ENCODE assay signal across 28 cellular contexts in the genomic region with DNA sequence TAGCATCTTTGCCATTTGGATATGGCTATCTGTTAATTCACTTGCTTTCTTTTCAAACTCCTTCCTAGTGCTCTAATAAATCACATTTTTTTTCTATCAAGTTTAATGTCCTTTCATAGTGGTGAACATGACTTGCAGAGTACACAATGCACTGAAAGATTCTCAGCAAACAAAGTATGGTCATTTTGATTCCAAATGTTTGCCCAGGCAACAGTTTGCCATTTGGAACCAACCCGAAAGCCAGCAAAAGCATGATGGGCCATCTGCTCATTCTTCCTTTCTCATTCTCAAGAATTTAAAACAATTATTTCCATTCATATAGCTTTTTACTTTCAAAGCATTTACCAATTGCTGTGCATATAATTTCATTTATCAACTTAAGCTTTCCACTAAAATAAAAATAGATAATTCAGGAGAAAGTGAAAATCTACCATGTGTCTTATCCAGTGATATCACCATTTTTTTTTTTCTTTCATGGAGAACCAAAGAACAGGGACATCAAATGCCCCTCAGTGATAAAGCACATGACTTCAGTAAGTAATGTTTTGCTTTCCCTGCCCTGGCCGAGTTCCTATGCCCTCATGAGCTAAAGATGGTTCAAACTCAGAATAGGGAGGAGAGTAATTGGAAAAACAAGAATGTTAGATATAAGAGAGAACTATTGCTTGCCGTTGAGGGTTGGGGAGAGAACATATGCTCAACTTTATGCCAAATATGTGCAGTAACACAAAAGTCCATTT.
"Had no signal": no experiment of that assay in that cellular context is flagged by ENCODE, and none has a peak within 500 bp of the region (broad histone marks: within the 10 kb centered on the region; RNA-seq: fewer than 3 reads in every experiment).

No MANE protein-coding gene starts in this region.

- H3K4me1 Mint-ChIP-seq: naive B cell; natural killer cell; neural progenitor cell; stimulated activated naive B cell treated with anti-CD40 and anti-IgM and Interleukin-4, amounts not matched to agents 10 μg/mL and 1 μg/mL and 100 μg/mL, for 72 hours had no signal

- H3K9me3 Mint-ChIP-seq: mesothelial cell of epicardium; naive B cell; nephron progenitor cell; neural progenitor cell; stimulated activated naive B cell treated with anti-CD40 and anti-IgM and Interleukin-4, amounts not matched to agents 10 μg/mL and 1 μg/mL and 100 μg/mL, for 72 hours had no signal

- H3K27me3 Mint-ChIP-seq: naive B cell; progenitor cell of endocrine pancreas; stimulated activated naive B cell treated with anti-CD40 and anti-IgM and Interleukin-4, amounts not matched to agents 10 μg/mL and 1 μg/mL and 100 μg/mL, for 72 hours had no signal

- DNase-seq: islet precursor cell; left ventricle myocardium inferior; mesendoderm; naive B cell; natural killer cell; nephron progenitor cell; occipital lobe; ovary; retina; right cardiac atrium; stimulated activated CD4-positive, alpha-beta T cell treated with anti-CD3 and anti-CD28 coated beads, Interleukin-12 subunit alpha, Interleukin-12 subunit beta, amount 100 ng/mL, for 4 hours; stimulated activated CD4-positive, alpha-beta T cell treated with anti-CD3 and anti-CD28 coated beads, Interleukin-15, amount 100 ng/mL, for 24 hours; stimulated activated CD4-positive, alpha-beta T cell treated with anti-CD3 and anti-CD28 coated beads, Interleukin-2, amount 100 ng/mL, for 24 hours; stimulated activated CD4-positive, alpha-beta T cell treated with anti-CD3 and anti-CD28 coated beads, Interleukin-4, amount 100 ng/mL, for 1 hour; stimulated activated naive B cell treated with anti-CD40 and anti-IgM and Interleukin-4, amounts not matched to agents 10 μg/mL and 1 μg/mL and 100 μg/mL, for 72 hours; stimulated activated naive CD8-positive, alpha-beta T cell treated with anti-CD3 and anti-CD28 coated beads, Interleukin-15, Interleukin-2, amounts not matched to agents 100 U/mL and 50 U/mL, for 24 hours; stomach; testis; thyroid gland; transverse colon; upper lobe of left lung had no signal

- H3K4me3 ChIP-seq: left ventricle myocardium inferior, lung, neural progenitor cell, ovary, skin epidermis, stomach, testis, thyroid gland, transverse colon, upper lobe of left lung, vagina had no signal

- H3K36me3 Mint-ChIP-seq: mesothelial cell of epicardium; naive B cell; natural killer cell; neural progenitor cell; stimulated activated naive B cell treated with anti-CD40 and anti-IgM and Interleukin-4, amounts not matched to agents 10 μg/mL and 1 μg/mL and 100 μg/mL, for 72 hours had no signal

- H3K4me3 Mint-ChIP-seq: mesothelial cell of epicardium; naive B cell; natural killer cell; nephron progenitor cell; neural progenitor cell; stimulated activated naive B cell treated with anti-CD40 and anti-IgM and Interleukin-4, amounts not matched to agents 10 μg/mL and 1 μg/mL and 100 μg/mL, for 72 hours had no signal

- ATAC-seq: natural killer cell; right cardiac atrium; sciatic nerve; stimulated activated naive B cell treated with anti-CD40 and anti-IgM and Interleukin-4, amounts not matched to agents 10 μg/mL and 1 μg/mL and 100 μg/mL, for 72 hours; stimulated activated naive CD8-positive, alpha-beta T cell treated with anti-CD3 and anti-CD28 coated beads, Interleukin-15, Interleukin-2, amounts not matched to agents 100 U/mL and 50 U/mL, for 24 hours had no signal

- H3K27ac Mint-ChIP-seq: mesothelial cell of epicardium; naive B cell; natural killer cell; nephron progenitor cell; neural progenitor cell; progenitor cell of endocrine pancreas; stimulated activated naive B cell treated with anti-CD40 and anti-IgM and Interleukin-4, amounts not matched to agents 10 μg/mL and 1 μg/mL and 100 μg/mL, for 72 hours had no signal
